ENCODE assay signal across 21 cellular contexts in the genomic region with DNA sequence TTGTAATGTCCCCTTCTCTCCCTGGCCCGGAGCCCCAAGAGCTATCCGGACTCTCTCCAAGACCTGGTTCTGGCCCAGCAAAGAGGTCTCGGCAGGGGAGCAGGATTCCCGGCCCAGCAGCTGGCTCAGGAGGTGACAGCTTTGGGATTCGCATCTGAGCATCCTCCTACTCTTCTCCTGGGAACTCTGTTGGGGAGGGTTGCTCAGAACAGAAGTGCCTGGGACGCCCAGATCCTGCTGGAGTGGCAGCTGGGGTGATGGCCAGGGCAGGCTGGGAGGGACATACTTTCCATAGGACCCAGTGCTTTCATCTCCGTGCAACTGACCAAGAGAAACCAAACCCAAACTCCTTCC.
DNase-seq lines count a peak whose midpoint lies in the region; ATAC-seq, FAIRE-seq and TF ChIP-seq lines count a peak whose summit lies in the region.
"Had no signal": no experiment of that assay in that cellular context is flagged by ENCODE, and none has a peak within 500 bp of the region (broad histone marks: within the 10 kb centered on the region; RNA-seq: fewer than 3 reads in every experiment).

No MANE protein-coding gene starts in this region.

- no peaks in the 10 kb centered on the region for H3K9me3 ChIP-seq in kidney (ENCODE audit: control insufficient read depth in 1 of 2, low read length in 2 of 2)
- H3K9me3 ChIP-seq: BLaER1, Caco-2 had no signal

- no peak for TF ChIP-seq CTCF in kidney (IDR thresholded peaks at IDR 0.05; ENCODE audit: borderline replicate concordance, extremely low read depth, insufficient read depth)
- no peak for TF ChIP-seq CTCF in GM13977 (IDR thresholded peaks at IDR 0.05; ENCODE audit: extremely low read depth, insufficient read depth, missing control alignments)

- intact Hi-C loops in kidney (cut with DNase I) = no loop called here

- in situ Hi-C loops in GM13977 (cut with MboI; ENCODE audit: low pct_unique_long_range_greater_than_20kb, low sequenced_read_pairs, unreplicated experiment) = no loop called here

- H3K36me3 ChIP-seq in kidney (ENCODE audit: control insufficient read depth in 1 of 2, insufficient read depth in 2 of 2, low read length in 2 of 2) = no peaks in the 10 kb centered on the region
- H3K36me3 ChIP-seq: BLaER1 had no signal

- no peaks in the 10 kb centered on the region for H3K4me1 ChIP-seq in kidney (ENCODE audit: control insufficient read depth in 1 of 2, insufficient read depth in 1 of 2, low read depth in 1 of 2, low read length in 2 of 2)
- H3K4me1 ChIP-seq: BLaER1, Caco-2 had no signal

- no peak for FAIRE-seq in kidney (lab: Jason Lieb, UNC)
- FAIRE-seq: A204.1, GM12891, GM19239, H54 had no signal

- no peak overlapping the region for H3K27ac ChIP-seq in kidney (ENCODE audit: low read depth in 2 of 2, low read length in 2 of 2)
- H3K27ac ChIP-seq: 22Rv1, BLaER1, C4-2B had no signal

- no peak for ATAC-seq in activated CD4-positive, CD25-positive, alpha-beta regulatory T cell treated with anti-CD3 and anti-CD28 coated beads, Interleukin-2, amount 50 U/mL, for 24 hours
- ATAC-seq in GM18907 (IDR thresholded peaks at IDR 0.05; ENCODE audit: unreplicated experiment) = no peak
- ATAC-seq: CD8-positive, alpha-beta T cell had no signal

- no peak overlapping the region for H3K4me3 ChIP-seq in kidney (ENCODE audit: low read length in 2 of 2)
- H3K4me3 ChIP-seq: BLaER1 had no signal

- H3K9ac ChIP-seq in kidney (ENCODE audit: low read length in 2 of 2) = no peak overlapping the region
- H3K9ac ChIP-seq: BLaER1 had no signal

- peak; percentile 21 for DNase-seq in activated CD4-positive, CD25-positive, alpha-beta regulatory T cell treated with anti-CD3 and anti-CD28 coated beads, Interleukin-2, amount 50 U/mL, for 72 hours
- peak; percentile 39 for DNase-seq in kidney
- DNase-seq in ureter (ENCODE audit: low spot score) = peak; percentile 19
- DNase-seq in GM13977 (ENCODE audit: low spot score) = no peak
- DNase-seq: Caco-2; CD4-positive, CD25-positive, alpha-beta regulatory T cell; CD8-positive, alpha-beta T cell; DMS79; EL; GDM1; GOT3; HCEC 1CT had no signal
